ENCODE assay signal across 33 cellular contexts in the genomic region with DNA sequence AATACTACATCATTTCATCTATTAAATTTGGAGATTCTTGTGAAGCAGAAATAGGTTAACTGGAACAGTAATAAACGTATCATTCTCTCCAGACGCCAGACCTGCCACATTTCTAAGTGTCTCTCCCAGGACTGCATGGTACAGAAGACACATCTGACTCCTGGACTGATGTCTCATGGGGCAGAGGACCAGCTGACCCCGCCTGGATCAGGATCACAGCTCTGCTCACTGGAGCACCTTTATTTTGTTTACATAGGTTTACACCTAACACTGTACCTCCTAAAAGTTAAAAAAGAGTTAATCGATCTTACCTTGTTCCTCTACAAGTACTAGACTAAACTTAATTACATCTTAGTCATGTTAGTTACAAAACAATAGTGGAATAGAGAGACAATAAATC. TPM values are rescaled to one million over a fixed set of nuclear protein-coding genes. Genes with fewer than 3 reads are reported as not detected.
"Had no signal": no experiment of that assay in that cellular context is flagged by ENCODE, and none has a peak within 500 bp of the region (broad histone marks: within the 10 kb centered on the region; RNA-seq: fewer than 3 reads in every experiment).

No MANE protein-coding gene starts in this region.

- H3K27ac ChIP-seq: brain microvascular endothelial cell had no signal

- H3K4me1 Mint-ChIP-seq: activated naive CD8-positive, alpha-beta T cell treated with anti-CD3 and anti-CD28 coated beads for 36 hours had no signal

- ATAC-seq: activated CD4-positive, CD25-positive, alpha-beta regulatory T cell treated with anti-CD3 and anti-CD28 coated beads, Interleukin-2, amount 50 U/mL, for 24 hours; activated T-cell treated with anti-CD3 and anti-CD28 coated beads, Interleukin-2, amount 50 U/mL, for 4 hours; K562; PC-3; WTC11 had no signal

- H3K27ac Mint-ChIP-seq: activated CD4-positive, alpha-beta memory T cell treated with anti-CD3 and anti-CD28 coated beads for 36 hours; activated naive CD8-positive, alpha-beta T cell treated with anti-CD3 and anti-CD28 coated beads for 36 hours; activated T-helper 1 cell treated with anti-CD3 and anti-CD28 coated beads, Interleukin-12 subunit alpha, Interleukin-12 subunit beta, Interleukin-2, Interleukin-4 antibody, amounts not matched to agents 30 ng/mL and 10 ng/mL and 1 ng/mL, durations not matched to agents 14 hours and 24 hours and 36 hours; WTC11 had no signal

- H3K4me3 ChIP-seq: K562 had no signal

- H3K36me3 Mint-ChIP-seq: activated CD4-positive, alpha-beta memory T cell treated with anti-CD3 and anti-CD28 coated beads for 36 hours; activated naive CD8-positive, alpha-beta T cell treated with anti-CD3 and anti-CD28 coated beads for 36 hours had no signal

- H3K9me3 Mint-ChIP-seq: activated naive CD8-positive, alpha-beta T cell treated with anti-CD3 and anti-CD28 coated beads for 36 hours; activated T-helper 1 cell treated with anti-CD3 and anti-CD28 coated beads, Interleukin-12 subunit alpha, Interleukin-12 subunit beta, Interleukin-2, Interleukin-4 antibody, amounts not matched to agents 30 ng/mL and 10 ng/mL and 1 ng/mL, durations not matched to agents 14 hours and 24 hours and 36 hours; WTC11 had no signal

- H3K36me3 ChIP-seq: brain microvascular endothelial cell had no signal

- H3K27me3 ChIP-seq: brain microvascular endothelial cell had no signal

- DNase-seq: activated CD4-positive, alpha-beta memory T cell treated with anti-CD3 and anti-CD28 coated beads for 36 hours; activated CD4-positive, alpha-beta T cell treated with anti-CD3 and anti-CD28 coated beads for 4 hours; activated CD4-positive, alpha-beta T cell treated with anti-CD3 and anti-CD28 coated beads, Interleukin-2, amount 50 U/mL, for 1 hour; activated CD8-positive, alpha-beta memory T cell treated with anti-CD3 and anti-CD28 coated beads, Interleukin-2, amount 50 U/mL, for 4 hours; activated naive CD4-positive, alpha-beta T cell; activated naive CD4-positive, alpha-beta T cell treated with anti-CD3 and anti-CD28 coated beads, Interleukin-2, amount 50 U/mL, for 16 hours; activated naive CD8-positive, alpha-beta T cell treated with anti-CD3 and anti-CD28 coated beads for 36 hours; activated T-cell treated with anti-CD3 and anti-CD28 coated beads for 4 hours; activated T-cell treated with anti-CD3 and anti-CD28 coated beads, Interleukin-2, amount 50 U/mL, for 4 hours; amniotic stem cell; aorta; brain microvascular endothelial cell; NCI-H1092 treated with DMSO at 0.1 percent for 48 hours; NCI-H1417; NCI-H146; NCI-H187; NCI-H2029 treated with DMSO at 0.1 percent for 48 hours; NCI-H2107; NCI-H2171; NCI-H510A; NCI-H526; NCI-H748 treated with DMSO at 0.1 percent for 48 hours; NK-92 treated with Interleukin-12 subunit alpha and Interleukin-12 subunit beta, amount 100 ng/mL, for 24 hours; PC-3; Right ventricle myocardium superior; SW 1271; T1000 had no signal

- H3K4me3 Mint-ChIP-seq: activated CD4-positive, alpha-beta memory T cell treated with anti-CD3 and anti-CD28 coated beads for 36 hours; activated naive CD8-positive, alpha-beta T cell treated with anti-CD3 and anti-CD28 coated beads for 36 hours; activated T-cell treated with anti-CD3 and anti-CD28 coated beads, Interleukin-2, amount 50 U/mL, for 4 hours; activated T-helper 1 cell treated with anti-CD3 and anti-CD28 coated beads, Interleukin-12 subunit alpha, Interleukin-12 subunit beta, Interleukin-2, Interleukin-4 antibody, amounts not matched to agents 30 ng/mL and 10 ng/mL and 1 ng/mL, durations not matched to agents 14 hours and 24 hours and 36 hours; WTC11 had no signal

RNA-seq across cellular contexts. Expression of gene OVOL2, which starts 11.2 kb away (rescaled TPM):
- total RNA-seq: activated CD4-positive, alpha-beta memory T cell treated with anti-CD3 and anti-CD28 coated beads for 36 hours; activated naive CD8-positive, alpha-beta T cell treated with anti-CD3 and anti-CD28 coated beads for 36 hours; activated T-cell treated with anti-CD3 and anti-CD28 coated beads, Interleukin-2, amount 50 U/mL, for 4 hours; activated T-helper 1 cell treated with anti-CD3 and anti-CD28 coated beads, Interleukin-12 subunit alpha, Interleukin-12 subunit beta, Interleukin-2, Interleukin-4 antibody, amounts not matched to agents 30 ng/mL and 10 ng/mL and 1 ng/mL, durations not matched to agents 14 hours and 24 hours and 36 hours; aorta; K562; Right ventricle myocardium superior; T-helper 1 cell treated with Interleukin-12 subunit alpha and Interleukin-12 subunit beta and Interleukin-4 antibody, amounts not matched to agents 30 ng/mL and 1 ng/mL, for 36 hours; T-helper 2 cell treated with Interferon-gamma antibody and Interleukin-4, amounts not matched to agents 100 ng/mL and 5 ng/mL, for 36 hours had no signal
- polyA plus RNA-seq: K562 had no signal
